In the genomic region with DNA sequence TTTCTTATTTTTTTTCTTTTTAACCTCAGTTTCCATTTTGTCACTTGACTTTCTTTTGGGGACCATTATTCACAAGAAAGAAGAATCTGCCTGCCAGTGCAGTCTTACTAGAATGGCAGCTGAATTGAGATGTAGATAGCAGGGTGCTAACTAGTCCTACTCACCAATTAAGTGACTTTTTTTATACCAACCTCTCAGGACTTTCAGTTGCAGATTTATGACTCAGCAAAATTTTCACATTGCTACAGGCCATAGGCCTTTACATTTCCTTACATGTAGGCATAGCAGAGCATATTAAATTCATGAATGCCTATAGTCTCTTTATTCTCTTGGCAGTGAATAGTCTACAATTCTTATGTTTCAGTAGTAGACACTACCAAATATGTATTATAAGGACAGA, we compare ENCODE assay signal across 2 cellular contexts.
TF ChIP-seq lines count a peak whose summit lies in the region.

No MANE protein-coding gene starts in this region.

TF ChIP-seq in K562, 482 proteins besides CTCF, POLR2A, EP300 and RAD21 (continued from another document and continues in another):
- TF ChIP-seq SMAD1 (IDR thresholded peaks at IDR 0.05; ENCODE audit: low read depth, low read length, partially characterized antibody) (no peak), ARHGAP35 (IDR thresholded peaks at IDR 0.05; ENCODE audit: partially characterized antibody) (no peak), FOXA3 (CRISPR knock-in tag; conservative IDR thresholded peaks at IDR 0.05 in 1 of 2, IDR thresholded peaks at IDR 0.05 in 1 of 2) (no peak), MECOM (CRISPR knock-in tag; IDR thresholded peaks at IDR 0.05) (no peak), ZNF699 (CRISPR knock-in tag; IDR thresholded peaks at IDR 0.05; ENCODE audit: insufficient replicate concordance) (no peak), MNT (conservative IDR thresholded peaks at IDR 0.05) (no peak; a peak in 1 of 4 replicates), STAT5A (IDR thresholded peaks at IDR 0.05; ENCODE audit: borderline replicate concordance, low read length) (no peak), ZKSCAN8 (CRISPR knock-in tag; IDR thresholded peaks at IDR 0.05) (no peak), JUN (IDR thresholded peaks at IDR 0.05; ENCODE audit: borderline replicate concordance, low read depth, low read length) (no peak), JUN (CRISPR knock-in tag; IDR thresholded peaks at IDR 0.05; ENCODE audit: borderline replicate concordance) (no peak), RUNX1 (IDR thresholded peaks at IDR 0.05; ENCODE audit: low read depth) (no peak), MAFK (IDR thresholded peaks at IDR 0.05; ENCODE audit: low read length) (peak; percentile 92), CBX1 (IDR thresholded peaks at IDR 0.05; ENCODE audit: low read depth) (no peak), NFE2L1 (tag; IDR thresholded peaks at IDR 0.05; ENCODE audit: borderline replicate concordance, low read depth) (peak; percentile 91), MBD2 (IDR thresholded peaks at IDR 0.05; ENCODE audit: borderline replicate concordance, low read depth) (no peak), DPF2 (IDR thresholded peaks at IDR 0.05) (peak; percentile 38; the same call in 1 of the 2 replicates), NFE2 (IDR thresholded peaks at IDR 0.05; ENCODE audit: low read depth) (peak; percentile 91), C11orf30 (IDR thresholded peaks at IDR 0.05; ENCODE audit: low read depth) (peak; percentile 94), ARID3B (CRISPR knock-in tag; IDR thresholded peaks at IDR 0.05; ENCODE audit: borderline replicate concordance) (no peak), ZNF174 (CRISPR knock-in tag; IDR thresholded peaks at IDR 0.05) (no peak), ZNF143 (CRISPR knock-in tag; IDR thresholded peaks at IDR 0.05) (no peak), BACH1 (tag; IDR thresholded peaks at IDR 0.05) (peak; percentile 95), ETV1 (tag; conservative IDR thresholded peaks at IDR 0.05; ENCODE audit: low read depth) (no peak), MAFF (IDR thresholded peaks at IDR 0.05; ENCODE audit: low read length) (peak; percentile 94), ZNF785 (CRISPR knock-in tag; IDR thresholded peaks at IDR 0.05) (no peak)
- TF ChIP-seq, protein P1, sequence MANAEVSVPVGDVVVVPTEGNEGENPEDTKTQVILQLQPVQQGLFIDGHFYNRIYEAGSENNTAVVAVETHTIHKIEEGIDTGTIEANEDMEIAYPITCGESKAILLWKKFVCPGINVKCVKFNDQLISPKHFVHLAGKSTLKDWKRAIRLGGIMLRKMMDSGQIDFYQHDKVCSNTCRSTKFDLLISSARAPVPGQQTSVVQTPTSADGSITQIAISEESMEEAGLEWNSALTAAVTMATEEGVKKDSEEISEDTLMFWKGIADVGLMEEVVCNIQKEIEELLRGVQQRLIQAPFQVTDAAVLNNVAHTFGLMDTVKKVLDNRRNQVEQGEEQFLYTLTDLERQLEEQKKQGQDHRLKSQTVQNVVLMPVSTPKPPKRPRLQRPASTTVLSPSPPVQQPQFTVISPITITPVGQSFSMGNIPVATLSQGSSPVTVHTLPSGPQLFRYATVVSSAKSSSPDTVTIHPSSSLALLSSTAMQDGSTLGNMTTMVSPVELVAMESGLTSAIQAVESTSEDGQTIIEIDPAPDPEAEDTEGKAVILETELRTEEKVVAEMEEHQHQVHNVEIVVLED (CRISPR knock-in tag; IDR thresholded peaks at IDR 0.05) = no peak
- TF ChIP-seq, protein P2, sequence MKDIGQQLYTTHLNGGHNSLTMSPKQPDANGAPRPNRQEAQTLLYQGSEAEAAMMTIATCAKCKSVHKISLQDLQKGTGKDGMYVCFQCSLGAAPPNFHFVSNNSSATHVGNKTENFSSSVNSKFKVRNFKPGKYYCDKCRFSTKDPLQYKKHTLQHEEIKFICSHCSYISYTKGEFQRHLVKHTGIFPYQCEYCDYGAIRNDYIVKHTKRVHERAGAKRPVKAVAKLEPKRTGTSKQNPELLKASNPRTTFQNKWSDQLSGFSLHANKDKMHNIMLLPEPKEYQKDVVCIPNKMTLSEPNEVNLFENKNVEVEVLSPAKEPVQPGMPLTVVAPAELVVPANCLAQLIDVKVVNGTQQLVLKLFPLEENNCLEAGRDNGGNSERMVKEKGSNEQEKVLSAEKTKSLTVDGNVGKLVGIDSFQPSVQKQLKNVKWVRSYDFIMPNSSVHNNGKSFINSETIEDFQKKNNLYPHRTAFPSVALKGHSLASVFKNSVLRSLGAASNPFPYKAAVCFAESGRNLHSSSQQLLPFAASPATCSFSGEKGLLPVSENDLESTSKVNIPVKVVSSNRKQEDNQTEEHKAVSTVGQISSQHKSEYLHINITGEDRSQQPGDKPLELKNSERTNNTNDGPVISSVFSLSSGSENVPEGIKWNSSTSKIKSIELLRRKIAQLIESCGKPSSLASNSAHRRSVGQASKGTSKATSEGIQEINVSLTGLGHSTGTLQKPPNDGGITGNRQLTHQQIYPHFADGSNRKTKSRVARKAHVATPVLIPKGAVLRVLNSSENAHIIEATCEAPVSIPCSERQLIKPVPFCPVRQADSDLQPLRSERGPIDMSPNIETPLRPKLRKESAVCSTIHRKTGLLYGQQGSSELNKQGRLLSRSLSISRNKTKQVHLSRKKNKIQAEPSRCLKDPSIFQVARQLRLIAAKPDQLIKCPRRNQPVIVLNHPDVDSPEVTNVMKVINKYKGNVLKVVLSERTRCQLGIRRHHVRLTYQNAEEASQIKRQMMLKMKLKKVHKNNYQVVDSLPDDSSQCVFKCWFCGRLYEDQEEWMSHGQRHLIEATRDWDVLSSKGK (CRISPR knock-in tag; IDR thresholded peaks at IDR 0.05) = no peak

TF ChIP-seq in SK-N-SH treated with all-trans-retinoic acid at 6 μM for 48 hours, 23 proteins besides CTCF, POLR2A, EP300 and RAD21 (continued from another document):
- no peak for TF ChIP-seq TSHZ2 (CRISPR knock-in tag; IDR thresholded peaks at IDR 0.05)
- TF ChIP-seq ZFP3 (CRISPR knock-in tag; IDR thresholded peaks at IDR 0.05) = no peak
- TF ChIP-seq ZC3H10 (CRISPR knock-in tag; IDR thresholded peaks at IDR 0.05) = no peak
